In the genomic region with DNA sequence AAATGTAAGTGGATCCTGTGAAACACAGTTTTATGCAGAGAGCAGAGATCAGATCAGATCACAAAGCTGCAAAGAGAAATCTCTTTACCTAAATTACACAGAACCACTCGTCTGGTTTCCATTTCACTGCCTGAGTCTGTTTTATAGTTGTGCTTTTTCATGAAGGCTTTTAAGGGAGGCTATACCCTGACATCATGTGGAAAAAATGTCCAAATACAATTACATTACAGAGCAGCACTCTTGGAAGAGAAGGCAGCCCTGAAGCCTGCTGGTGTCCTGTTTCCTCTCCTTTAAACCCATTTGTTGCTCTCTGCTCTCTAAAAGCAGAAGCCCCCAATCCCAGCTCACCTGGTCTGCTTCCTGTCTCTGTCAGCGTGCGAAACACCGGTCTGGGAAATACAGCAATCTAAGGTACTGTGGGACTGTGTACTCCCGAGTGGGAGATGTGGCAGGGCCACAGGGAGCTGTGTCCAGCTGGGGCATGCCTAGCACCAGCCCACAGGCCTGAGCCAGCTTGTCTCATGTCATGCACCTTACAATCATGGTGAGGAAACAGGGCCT, we compare ENCODE assay signal across 10 cellular contexts. TPM values are rescaled to one million over a fixed set of nuclear protein-coding genes. Genes with fewer than 3 reads are reported as not detected.
DNase-seq lines count a peak whose midpoint lies in the region; ATAC-seq and TF ChIP-seq lines count a peak whose summit lies in the region.
"Had no signal": no experiment of that assay in that cellular context is flagged by ENCODE, and none has a peak within 500 bp of the region (broad histone marks: within the 10 kb centered on the region; RNA-seq: fewer than 3 reads in every experiment).

No MANE protein-coding gene starts in this region.

- CTCF ChIA-PET in RWPE1 (lab: Yijun Ruan, JAX), result no interaction called here
- CTCF ChIA-PET in activated CD8-positive, alpha-beta T cell treated with anti-CD3 and anti-CD28 coated beads, Interleukin-2, amount 10 ng/mL, durations not matched to agents 7 days and 5 days (lab: Charles Lee), result interaction anchor here (0.6 kb wide), 1 partner anchor 22 kb away, joined by 3 read pairs; no protein-coding TSS in a partner anchor

- no peak overlapping the region for H3K4me3 Mint-ChIP-seq in activated CD8-positive, alpha-beta T cell treated with anti-CD3 and anti-CD28 coated beads, Interleukin-2, amount 10 ng/mL, durations not matched to agents 7 days and 5 days
- H3K4me3 Mint-ChIP-seq: activated T-cell treated with anti-CD3 and anti-CD28 coated beads, Interleukin-2, amount 50 U/mL, for 72 hours; CD4-positive, CD25-positive, alpha-beta regulatory T cell had no signal

- H3K9me3 ChIP-seq in ovary (no peaks in the 10 kb centered on the region), adrenal gland (replicated peaks in 1 of 3) (no peaks in the 10 kb centered on the region)

- H3K27me3 ChIP-seq in ovary (no peaks in the 10 kb centered on the region), adrenal gland (no peaks in the 10 kb centered on the region)

- POLR2A ChIA-PET in RWPE1 (lab: Yijun Ruan, JAX; ENCODE audit: low non-redundant PET), result no interaction called here
- POLR2A ChIA-PET in activated CD8-positive, alpha-beta T cell treated with anti-CD3 and anti-CD28 coated beads, Interleukin-2, amount 10 ng/mL, durations not matched to agents 7 days and 5 days (lab: Charles Lee), result no interaction called here

- WGBS in ovary, 3 donors, result 20 to 29% (median 22%) methylated on average over 5 of the region's 5 CpGs
- WGBS in adrenal gland, 4 donors, result 63 to 78% (median 72%) methylated on average over 5 of the region's 5 CpGs

- DNase-seq in AG09309 (ENCODE audit: low read depth) (peak; percentile 55), RWPE1 (ENCODE audit: low spot score) (no peak), fibroblast of pulmonary artery (ENCODE audit: low read depth) (peak; percentile 65), ovary (peak in 1 of 5 donors; percentile 43), adrenal gland (no peak), nucleus accumbens (lab: John Stamatoyannopoulos, UW) (no peak)
- DNase-seq in activated CD8-positive, alpha-beta T cell treated with anti-CD3 and anti-CD28 coated beads, Interleukin-2, amount 10 ng/mL, durations not matched to agents 7 days and 5 days, result no peak
- DNase-seq: activated T-cell treated with anti-CD3 and anti-CD28 coated beads, Interleukin-2, amount 50 U/mL, for 72 hours; CD4-positive, CD25-positive, alpha-beta regulatory T cell had no signal

- H3K27ac Mint-ChIP-seq in activated CD8-positive, alpha-beta T cell treated with anti-CD3 and anti-CD28 coated beads, Interleukin-2, amount 10 ng/mL, durations not matched to agents 7 days and 5 days, result no peak overlapping the region
- H3K27ac Mint-ChIP-seq: activated T-cell treated with anti-CD3 and anti-CD28 coated beads, Interleukin-2, amount 50 U/mL, for 72 hours had no signal

- H3K9me3 Mint-ChIP-seq in activated CD8-positive, alpha-beta T cell treated with anti-CD3 and anti-CD28 coated beads, Interleukin-2, amount 10 ng/mL, durations not matched to agents 7 days and 5 days (ENCODE audit: insufficient read depth), result no peaks in the 10 kb centered on the region
- H3K9me3 Mint-ChIP-seq: activated T-cell treated with anti-CD3 and anti-CD28 coated beads, Interleukin-2, amount 50 U/mL, for 72 hours; CD4-positive, CD25-positive, alpha-beta regulatory T cell had no signal

- no peaks in the 10 kb centered on the region for H3K36me3 ChIP-seq in ovary
- H3K36me3 ChIP-seq in adrenal gland (replicated peaks in 1 of 2), result no peaks in the 10 kb centered on the region

- H3K27me3 Mint-ChIP-seq in activated CD8-positive, alpha-beta T cell treated with anti-CD3 and anti-CD28 coated beads, Interleukin-2, amount 10 ng/mL, durations not matched to agents 7 days and 5 days (ENCODE audit: low read depth), result no peaks in the 10 kb centered on the region
- H3K27me3 Mint-ChIP-seq: CD4-positive, CD25-positive, alpha-beta regulatory T cell had no signal

- no peak for TF ChIP-seq CTCF in AG09309 (IDR thresholded peaks at IDR 0.05; ENCODE audit: control insufficient read depth, insufficient read depth, low read depth, low read length, missing control alignments)
- no peak for TF ChIP-seq CTCF in RWPE1 (conservative IDR thresholded peaks at IDR 0.05; ENCODE audit: low read depth)
- no peak for TF ChIP-seq CTCF in fibroblast of pulmonary artery (IDR thresholded peaks at IDR 0.05; ENCODE audit: low read length, missing control alignments)
- TF ChIP-seq CTCF in ovary (IDR thresholded peaks at IDR 0.05), result no peak
- TF ChIP-seq CTCF in adrenal gland (IDR thresholded peaks at IDR 0.05), result no peak

- no peak for TF ChIP-seq EP300 in ovary (IDR thresholded peaks at IDR 0.05)

- peaks cover 5% of the 10 kb centered on the region for H3K36me3 Mint-ChIP-seq in activated CD8-positive, alpha-beta T cell treated with anti-CD3 and anti-CD28 coated beads, Interleukin-2, amount 10 ng/mL, durations not matched to agents 7 days and 5 days (ENCODE audit: low read depth)

- no peaks in the 10 kb centered on the region for H3K4me1 Mint-ChIP-seq in activated CD8-positive, alpha-beta T cell treated with anti-CD3 and anti-CD28 coated beads, Interleukin-2, amount 10 ng/mL, durations not matched to agents 7 days and 5 days (ENCODE audit: low read depth)

- TF ChIP-seq POLR2A in ovary (IDR thresholded peaks at IDR 0.05) (peak; percentile 21), adrenal gland (IDR thresholded peaks at IDR 0.05) (no peak)

- H3K4me3 ChIP-seq in AG09309 (ENCODE audit: control insufficient read depth, low read depth, low read length), result no peak overlapping the region
- no peak overlapping the region for H3K4me3 ChIP-seq in fibroblast of pulmonary artery (replicated peaks; ENCODE audit: low read depth, low read length)
- H3K4me3 ChIP-seq in ovary, result no peak overlapping the region
- H3K4me3 ChIP-seq in adrenal gland, result no peak overlapping the region

- no peak for ATAC-seq in activated CD8-positive, alpha-beta T cell treated with anti-CD3 and anti-CD28 coated beads, Interleukin-2, amount 10 ng/mL, durations not matched to agents 7 days and 5 days
- no peak for ATAC-seq in GM21447 (IDR thresholded peaks at IDR 0.05; ENCODE audit: unreplicated experiment)
- ATAC-seq: activated T-cell treated with anti-CD3 and anti-CD28 coated beads, Interleukin-2, amount 50 U/mL, for 72 hours had no signal

- intact Hi-C loops in ovary (cut with DNase I) (no loop called here), adrenal gland (cut with DNase I) (no loop called here)

- H3K4me1 ChIP-seq in ovary (ENCODE audit: insufficient read depth) (peaks cover 15% of the 10 kb centered on the region), adrenal gland (replicated peaks in 1 of 2) (peaks cover 0 to 18% of the 10 kb centered on the region in 2 donors)

- peak overlapping the region; percentile 78 for H3K27ac ChIP-seq in RWPE1
- H3K27ac ChIP-seq in ovary, result peak overlapping the region; percentile 42 to 81
- peak overlapping the region in 2 of 5 donors; percentile 59 to 73 for H3K27ac ChIP-seq in adrenal gland

RNA-seq across cellular contexts. Expression of gene ZFP36L2, which starts 24.8 kb away (rescaled TPM):
- total RNA-seq in ovary, result 100 to 1,000 TPM; 115 to 369 (median 254) TPM
- polyA plus RNA-seq in ovary, result 100 to 1,000 TPM; 162 to 169 TPM
- total RNA-seq in adrenal gland, result 100 to 1,000 TPM in 5 of 8 donors, 10 to 100 TPM in 3; 46.2 to 333 (median 111) TPM
- polyA plus RNA-seq in adrenal gland, result 100 to 1,000 TPM in 2 of 3 donors, 10 to 100 TPM in 1; 29.2 to 159 (median 105) TPM
- total RNA-seq in activated CD8-positive, alpha-beta T cell treated with anti-CD3 and anti-CD28 coated beads, Interleukin-2, amount 10 ng/mL, durations not matched to agents 7 days and 5 days, result 100 to 1,000 TPM; 166 TPM

Comparison
In these comparisons a context has a peak if more than half of its experiments do, and no peak if none do; other contexts are left out.
1. DNase-seq: peak in AG09309 (single experiment) and fibroblast of pulmonary artery (single experiment); none in RWPE1 (single experiment), adrenal gland (0 of 7), nucleus accumbens (0 of 56) and activated CD8-positive, alpha-beta T cell treated with anti-CD3 and anti-CD28 coated beads, Interleukin-2, amount 10 ng/mL, durations not matched to agents 7 days and 5 days (single experiment).